Comparison of ENCODE assay signal across 16 cellular contexts in genomic region chr3:104952160-104952559, GRCh38.
DNase-seq lines count a peak whose midpoint lies in the region; TF ChIP-seq lines count a peak whose summit lies in the region.
"Had no signal": no experiment of that assay in that cellular context is flagged by ENCODE, and none has a peak within 500 bp of the region (broad histone marks: within the 10 kb centered on the region; RNA-seq: fewer than 3 reads in every experiment).

No MANE protein-coding gene starts in this region.

- H3K4me2 ChIP-seq in skeletal muscle satellite cell (ENCODE audit: low read length) = peak overlapping the region; percentile 64
- H3K4me2 ChIP-seq: BLaER1 had no signal

- H3K4me1 Mint-ChIP-seq in HFFc6 (ENCODE audit: low read depth) (peaks cover 48% of the 10 kb centered on the region), mesothelial cell of epicardium (peaks cover 14% of the 10 kb centered on the region)
- H3K4me1 Mint-ChIP-seq: CD8-positive, alpha-beta memory T cell; H9 had no signal

- no peaks in the 10 kb centered on the region for H3K36me3 Mint-ChIP-seq in HFFc6 (ENCODE audit: low read depth)
- no peaks in the 10 kb centered on the region for H3K36me3 Mint-ChIP-seq in mesothelial cell of epicardium
- H3K36me3 Mint-ChIP-seq: CD8-positive, alpha-beta memory T cell had no signal

- H3K9me3 Mint-ChIP-seq in HFFc6 (no peaks in the 10 kb centered on the region), mesothelial cell of epicardium (peaks cover 5% of the 10 kb centered on the region)
- H3K9me3 Mint-ChIP-seq: CD8-positive, alpha-beta memory T cell had no signal

- H3K27ac ChIP-seq in brain microvascular endothelial cell = peak overlapping the region; percentile 59
- H3K27ac ChIP-seq: BLaER1 had no signal

- H3K36me3 ChIP-seq in brain microvascular endothelial cell (replicated peaks) (no peaks in the 10 kb centered on the region), skeletal muscle satellite cell (ENCODE audit: insufficient read depth, low read length) (no peaks in the 10 kb centered on the region)
- H3K36me3 ChIP-seq: BLaER1 had no signal

- H3K27me3 Mint-ChIP-seq in HFFc6 (ENCODE audit: insufficient read depth) (no peaks in the 10 kb centered on the region), mesothelial cell of epicardium (ENCODE audit: low read depth) (no peaks in the 10 kb centered on the region)

- no peaks in the 10 kb centered on the region for H3K9me3 ChIP-seq in skeletal muscle satellite cell (replicated peaks; ENCODE audit: low read length)
- H3K9me3 ChIP-seq: BLaER1 had no signal

- in situ Hi-C loops in brain microvascular endothelial cell (cut with HindIII; ENCODE audit: low pct_ligation_motif_present, low sequenced_read_pairs) = no loop called here

- H3K9ac ChIP-seq in skeletal muscle satellite cell (ENCODE audit: low read depth, low read length) = peak overlapping the region; percentile 40
- H3K9ac ChIP-seq: BLaER1 had no signal

- H3K4me3 Mint-ChIP-seq in HFFc6 (peak overlapping the region; percentile 72), mesothelial cell of epicardium (no peak overlapping the region)
- H3K4me3 Mint-ChIP-seq: CD8-positive, alpha-beta memory T cell; H9 had no signal

- H3K27ac Mint-ChIP-seq in HFFc6 (peak overlapping the region; percentile 86), mesothelial cell of epicardium (peak overlapping the region; percentile 85)
- H3K27ac Mint-ChIP-seq: CD8-positive, alpha-beta memory T cell; H9 had no signal

- H3K4me3 ChIP-seq in brain microvascular endothelial cell (ENCODE audit: low read depth, low read length) (no peak overlapping the region), skeletal muscle satellite cell (ENCODE audit: low read length) (no peak overlapping the region)
- H3K4me3 ChIP-seq: BLaER1 had no signal

- no peak for TF ChIP-seq CTCF in HFFc6 (IDR thresholded peaks at IDR 0.05)
- no peak for TF ChIP-seq CTCF in brain microvascular endothelial cell (IDR thresholded peaks at IDR 0.05; ENCODE audit: low read depth, low read length, missing control alignments)
- no peak for TF ChIP-seq CTCF in mesothelial cell of epicardium (IDR thresholded peaks at IDR 0.05; ENCODE audit: unreplicated experiment)

- H3K27me3 ChIP-seq in brain microvascular endothelial cell (replicated peaks) (no peaks in the 10 kb centered on the region), skeletal muscle satellite cell (ENCODE audit: control insufficient read depth, insufficient read depth, low read length) (no peaks in the 10 kb centered on the region)
- H3K27me3 ChIP-seq: BLaER1 had no signal

- H3K4me1 ChIP-seq in skeletal muscle satellite cell (ENCODE audit: control insufficient read depth, insufficient read depth, low read length) = peaks cover 24% of the 10 kb centered on the region
- H3K4me1 ChIP-seq: BLaER1 had no signal

- no peak for DNase-seq in HFFc6
- no peak for DNase-seq in brain microvascular endothelial cell
- no peak for DNase-seq in mesothelial cell of epicardium (ENCODE audit: low spot score in 2 of 2, unreplicated experiment in 2 of 2)
- no peak for DNase-seq in activated CD4-positive, CD25-positive, alpha-beta regulatory T cell treated with anti-CD3 and anti-CD28 coated beads, Interleukin-2, amount 50 U/mL, for 72 hours
- no peak for DNase-seq in H4 (ENCODE audit: low spot score)
- DNase-seq in epidermal melanocyte (ENCODE audit: insufficient read length, low spot score) = no peak
- DNase-seq: CD8-positive, alpha-beta memory T cell; H9; MM.1S; NCI-H1105 treated with DMSO at 0.1 percent for 48 hours; NCI-H187 treated with DMSO at 0.1 percent for 48 hours; NCI-H2171 treated with DMSO at 0.1 percent for 48 hours; NCI-H510A; SHP77 treated with DMSO at 0.1 percent for 48 hours had no signal
